8 cellular contexts compared by ENCODE assay signal in genomic region chr9:24657387-24657786, GRCh38.
"Had no signal": no experiment of that assay in that cellular context is flagged by ENCODE, and none has a peak within 500 bp of the region (broad histone marks: within the 10 kb centered on the region; RNA-seq: fewer than 3 reads in every experiment).

No MANE protein-coding gene starts in this region.

- H3K9ac ChIP-seq: GM23248 had no signal

- FAIRE-seq: H54, HTR-8/SVneo, K562 had no signal

- H3K27ac ChIP-seq: GM23248 had no signal

- DNase-seq: GM23248, GOT3, H9, HCEC 1CT, KG1 had no signal

- H3K4me3 ChIP-seq: GM23248, K562 had no signal

- H2AFZ ChIP-seq: GM23248 had no signal

- ATAC-seq: K562 had no signal
